8 cellular contexts compared by ENCODE assay signal in the genomic region with DNA sequence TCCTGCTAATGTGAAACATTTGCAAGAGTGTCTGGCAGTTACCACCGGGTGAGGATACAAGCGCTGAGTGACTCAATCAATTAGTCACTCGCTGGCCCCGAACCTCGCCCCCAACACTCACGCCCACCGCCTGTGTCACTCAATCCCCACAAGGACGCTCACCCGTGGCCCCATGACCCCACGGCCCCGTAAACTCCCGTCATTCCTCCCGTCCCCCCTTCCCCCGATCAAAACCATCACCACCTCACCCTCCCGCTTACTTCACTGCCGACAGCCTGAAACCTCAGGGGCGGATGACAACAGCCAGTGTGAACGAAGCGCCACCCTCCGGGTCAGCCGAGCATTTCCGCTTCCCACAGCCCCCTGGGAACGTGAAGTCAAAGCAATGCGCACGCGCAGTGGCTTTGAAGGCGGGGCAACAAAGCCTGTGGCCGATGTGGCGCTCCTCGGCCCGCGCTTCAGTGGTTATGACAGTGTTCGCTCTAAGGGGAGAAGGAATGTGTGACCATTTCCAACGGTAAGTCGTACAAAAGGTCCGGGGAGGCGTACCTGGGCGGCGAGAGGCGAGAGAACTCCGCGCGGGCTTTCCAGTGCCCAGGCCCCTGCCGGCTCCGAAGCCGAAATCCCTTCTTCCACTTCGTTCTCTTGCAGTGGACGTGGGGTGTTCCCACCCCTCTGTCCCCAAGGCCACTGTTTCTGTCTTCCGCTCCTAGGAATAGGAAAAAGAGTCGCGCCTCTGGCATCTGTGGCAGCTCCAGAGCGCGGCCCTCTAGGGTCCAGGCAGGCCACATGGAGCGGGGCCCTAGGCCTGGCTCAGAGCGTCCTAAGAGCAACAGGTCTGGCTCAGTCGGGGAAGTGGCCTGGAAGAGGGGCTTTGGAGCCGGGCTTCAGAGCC. TPM values are rescaled to one million over a fixed set of nuclear protein-coding genes. Genes with fewer than 3 reads are reported as not detected.
DNase-seq lines count a peak whose midpoint lies in the region; ATAC-seq and TF ChIP-seq lines count a peak whose summit lies in the region.

A gene (minus strand): TSS at position 311 of the 895 bp plus-strand sequence. CDS start 3,334 bp downstream, outside the sequence.

- peaks cover 0 to 8% (median 0%) of the 10 kb centered on the region in 4 donors for H3K4me1 ChIP-seq in right lobe of liver

- no peaks in the 10 kb centered on the region for H3K9me3 ChIP-seq in right lobe of liver

- H3K27ac ChIP-seq in right lobe of liver = peak within 1 kb of the TSS; percentile 52 to 59 (median 58)

- H3K4me1 Mint-ChIP-seq in CD14-positive monocyte = peaks cover 24% of the 10 kb centered on the region

- peak within 1 kb of the TSS; percentile 98 to 100 (median 99) for H3K27ac Mint-ChIP-seq in CD14-positive monocyte

- H3K27me3 Mint-ChIP-seq in CD14-positive monocyte (ENCODE audit: low read depth in 3 of 3) = peaks cover 0 to 14% (median 0%) of the 10 kb centered on the region in 3 donors

- 23% methylated on average over 35 of the region's 57 CpGs for WGBS in right lobe of liver (ENCODE audit: insufficient coverage, low coverage, low lambda C conversion rate, missing lambda C conversion rate)

- peak; percentile 59 for TF ChIP-seq POLR2A in right lobe of liver (IDR thresholded peaks at IDR 0.05)

- peak within 1 kb of the TSS; percentile 88 to 94 for H3K4me3 Mint-ChIP-seq in CD14-positive monocyte

- DNase-seq in CD14-positive monocyte (ENCODE audit: low spot score) (peak; percentile 96), NCI-H526 treated with DMSO at 0.1 percent for 48 hours (lab: John Stamatoyannopoulos, UW) (peak; percentile 60), dermis microvascular lymphatic vessel endothelial cell (ENCODE audit: low read depth in 2 of 2) (peak; percentile 87 to 92), right lobe of liver (peak; percentile 93 to 95 (median 94))
- peak; percentile 92 for DNase-seq in activated CD4-positive, alpha-beta T cell treated with anti-CD3 and anti-CD28 coated beads, Interleukin-2, amount 50 U/mL, for 1 hour
- peak; percentile 95 for DNase-seq in stimulated activated CD4-positive, alpha-beta T cell treated with anti-CD3 and anti-CD28 coated beads, Interleukin-4, amount 100 ng/mL, for 24 hours

- ATAC-seq in GM19328 (IDR thresholded peaks at IDR 0.05; ENCODE audit: unreplicated experiment) = peak; percentile 91
- peak; percentile 75 for ATAC-seq in HG03469 (IDR thresholded peaks at IDR 0.05; ENCODE audit: unreplicated experiment)
- ATAC-seq in right lobe of liver = peak; percentile 93 to 98 (median 96)

- H3K36me3 Mint-ChIP-seq in CD14-positive monocyte = peaks cover 14% of the 10 kb centered on the region in 2 donors

- no peak for TF ChIP-seq CTCF in CD14-positive monocyte (IDR thresholded peaks at IDR 0.05)
- peak; percentile 18 to 37 (median 35) for TF ChIP-seq CTCF in right lobe of liver (IDR thresholded peaks at IDR 0.05)

- no peaks in the 10 kb centered on the region for H3K36me3 ChIP-seq in right lobe of liver

- peaks cover 0 to 3% (median 0%) of the 10 kb centered on the region in 7 donors for H3K9me3 Mint-ChIP-seq in CD14-positive monocyte

- H3K4me3 ChIP-seq in right lobe of liver = peak within 1 kb of the TSS; percentile 60 to 71 (median 66)

- peaks cover 0 to 4% of the 10 kb centered on the region in 2 donors for H3K27me3 ChIP-seq in right lobe of liver

- intact Hi-C loops in CD14-positive monocyte (cut with micrococcal nuclease) = no loop called here
- intact Hi-C loops in right lobe of liver (cut with DNase I) = no loop called here

RNA-seq across cellular contexts. Expression of the gene that starts here (rescaled TPM):
- polyA plus RNA-seq in CD14-positive monocyte = under 1 TPM; 0.65 to 0.93 TPM
- total RNA-seq in dermis microvascular lymphatic vessel endothelial cell (3.1 and 4.6 TPM in 2 replicates), right lobe of liver (1 to 10 TPM in 5 of 6 experiments, under 1 TPM in 1; 0.86 to 3.1 (median 2.2) TPM)

Comparison
In these comparisons a context has a peak if more than half of its experiments do, and no peak if none do; other contexts are left out.
1. Peak in every context shown above with its lines: DNase-seq, ATAC-seq, H3K4me3 ChIP-seq and H3K27ac ChIP-seq.
2. Peak in DNase-seq in CD14-positive monocyte; RNA of the gene not detected or under 1 TPM.